23 cellular contexts compared by ENCODE assay signal in the genomic region with DNA sequence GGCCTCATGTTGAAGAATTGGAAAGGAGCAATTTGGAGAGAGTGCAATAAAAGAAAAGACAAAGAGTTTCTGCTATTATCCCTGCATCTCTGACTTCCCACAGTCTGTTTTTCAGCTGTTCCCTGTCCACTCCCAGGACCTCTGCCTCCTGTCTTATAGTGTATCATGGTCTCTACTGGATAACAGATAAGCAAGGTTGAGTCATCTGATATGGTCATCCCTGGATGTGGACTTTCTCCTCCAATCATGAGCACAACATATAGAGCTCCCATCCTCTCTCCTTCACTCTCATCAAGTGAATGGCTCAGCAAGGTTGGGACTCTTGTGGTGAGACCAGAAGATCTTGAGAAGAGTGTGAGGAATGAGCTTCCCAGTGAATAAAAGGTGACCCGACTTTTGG.
DNase-seq lines count a peak whose midpoint lies in the region; ATAC-seq, FAIRE-seq and TF ChIP-seq lines count a peak whose summit lies in the region.
"Had no signal": no experiment of that assay in that cellular context is flagged by ENCODE, and none has a peak within 500 bp of the region (broad histone marks: within the 10 kb centered on the region; RNA-seq: fewer than 3 reads in every experiment).

No MANE protein-coding gene starts in this region.

- H2BK15ac ChIP-seq in IMR-90 (ENCODE audit: low read depth, low read length) = no peak overlapping the region

- H2AK9ac ChIP-seq in IMR-90 (replicated peaks; ENCODE audit: low read depth, low read length, poor library complexity) = no peak overlapping the region

- no peak overlapping the region for H3K14ac ChIP-seq in IMR-90 (replicated peaks; ENCODE audit: low read depth, low read length)

- H2BK5ac ChIP-seq in IMR-90 (ENCODE audit: low read depth, low read length, poor library complexity, severe bottlenecking) = no peak overlapping the region

- TF ChIP-seq POLR2A in IMR-90 (IDR thresholded peaks at IDR 0.05; ENCODE audit: low read depth, low read length) = no peak

- H4K20me1 ChIP-seq in IMR-90 (ENCODE audit: insufficient read depth, low read length) = no peaks in the 10 kb centered on the region
- H4K20me1 ChIP-seq: BLaER1 treated with 17β-estradiol and CSF1 and Interleukin-3, amounts not matched to agents 10 nM and 100 nM had no signal

- no peaks in the 10 kb centered on the region; a peak in 1 of 4 replicates for H3K79me1 ChIP-seq in IMR-90 (ENCODE audit: low read depth in 1 of 2, low read length in 2 of 2)

- H3K4me2 ChIP-seq in IMR-90 (ENCODE audit: low read depth, low read length) = no peak overlapping the region
- H3K4me2 ChIP-seq: BLaER1 treated with 17β-estradiol and CSF1 and Interleukin-3, amounts not matched to agents 10 nM and 100 nM had no signal

- H2AK5ac ChIP-seq in IMR-90 (ENCODE audit: low read depth, low read length) = no peak overlapping the region

- no peak overlapping the region for H4K8ac ChIP-seq in IMR-90 (ENCODE audit: low read depth in 2 of 2, low read length in 2 of 2)

- no TSS peak for BruUV-seq in IMR-90 (replicated peaks; lab: Mats Ljungman, UMichigan)

- no peak overlapping the region for H3K9ac ChIP-seq in IMR-90 (ENCODE audit: low read depth, low read length)
- H3K9ac ChIP-seq: BLaER1 treated with 17β-estradiol and CSF1 and Interleukin-3, amounts not matched to agents 10 nM and 100 nM had no signal

- H3K9me1 ChIP-seq in IMR-90 (ENCODE audit: insufficient read depth, low read length) = no peaks in the 10 kb centered on the region

- CTCF ChIA-PET in IMR-90 (lab: Yijun Ruan, JAX) = interaction anchor here (1.3 kb wide), 1 partner anchor 11 kb away, joined by 3 read pairs; no protein-coding TSS in a partner anchor

- FAIRE-seq in RCC 7860 (lab: Jason Lieb, UNC) (no peak), small intestine (lab: Jason Lieb, UNC) (no peak)
- FAIRE-seq: A204.1, D721Med, G401.6, GM12891, GM19239 had no signal

- intact Hi-C loops in IMR-90 (cut with micrococcal nuclease) (no loop called here), left colon (cut with DNase I, micrococcal nuclease) (no loop called here)

- peaks cover under 1% of the 10 kb centered on the region; the same call in 1 of the 2 replicates for H3K4me1 ChIP-seq in IMR-90 (ENCODE audit: control insufficient read depth, insufficient read depth, low read length)
- H3K4me1 ChIP-seq in small intestine (ENCODE audit: control insufficient read depth in 2 of 2, insufficient read depth in 1 of 2, low read depth in 1 of 2, low read length in 1 of 2) = no peaks in the 10 kb centered on the region
- H3K4me1 ChIP-seq: BLaER1 treated with 17β-estradiol and CSF1 and Interleukin-3, amounts not matched to agents 10 nM and 100 nM had no signal

- no peak overlapping the region for H3K23ac ChIP-seq in IMR-90 (ENCODE audit: low read depth, low read length)

- H4K91ac ChIP-seq in IMR-90 (ENCODE audit: insufficient read depth, low read depth, low read length) = no peak overlapping the region

- H2AFZ ChIP-seq in IMR-90 (replicated peaks; ENCODE audit: low read length, poor library complexity) = no peak overlapping the region

- H3K56ac ChIP-seq in IMR-90 (ENCODE audit: extremely low read depth, insufficient read depth, low read length) = no peak overlapping the region

- no peak overlapping the region for H3K4ac ChIP-seq in IMR-90 (ENCODE audit: low read depth, low read length)

- no peak for TF ChIP-seq RAD21 in IMR-90 (IDR thresholded peaks at IDR 0.05; ENCODE audit: low read length)

- POLR2A ChIA-PET in IMR-90 (lab: Charles Lee; ENCODE audit: unreplicated experiment) = no interaction called here

- H3K9me3 ChIP-seq in IMR-90 (ENCODE audit: control insufficient read depth, insufficient read depth, low read length) (no peaks in the 10 kb centered on the region), small intestine (ENCODE audit: control insufficient read depth, low read depth) (no peaks in the 10 kb centered on the region)
- H3K9me3 ChIP-seq: Caco-2 had no signal

- no peak overlapping the region for H3K18ac ChIP-seq in IMR-90 (ENCODE audit: low read depth, low read length)

- DNase-seq in IMR-90 = peak; percentile 22
- DNase-seq in RCC 7860 (ENCODE audit: low spot score) = peak; percentile 29
- no peak for DNase-seq in left colon
- DNase-seq in small intestine = peak; percentile 79
- DNase-seq in stimulated activated naive CD8-positive, alpha-beta T cell treated with anti-CD3 and anti-CD28 coated beads, Interleukin-15, Interleukin-2, amounts not matched to agents 100 U/mL and 50 U/mL, for 24 hours = no peak
- DNase-seq in UCSD-AML1 (lab: John Stamatoyannopoulos, UW; ENCODE audit: unreplicated experiment) = no peak
- DNase-seq in hepatic stellate cell (ENCODE audit: low spot score) = no peak
- DNase-seq: 8988T; AML-193; Caco-2; Calu3; CD4-positive, alpha-beta T cell; CD8-positive, alpha-beta T cell; DMS79 treated with DMSO at 0.1 percent for 48 hours; GF-D8 had no signal

- no peak for TF ChIP-seq CTCF in IMR-90 (conservative IDR thresholded peaks at IDR 0.05; ENCODE audit: low read depth, low read length)

- no peak overlapping the region for H2BK120ac ChIP-seq in IMR-90 (ENCODE audit: low read depth, low read length)

- H3K4me3 ChIP-seq in IMR-90 (ENCODE audit: insufficient read depth, low read depth, low read length) = no peak overlapping the region
- H3K4me3 ChIP-seq in small intestine (ENCODE audit: low read depth in 1 of 2, low read length in 2 of 2) = no peak overlapping the region
- H3K4me3 ChIP-seq: BLaER1 treated with 17β-estradiol and CSF1 and Interleukin-3, amounts not matched to agents 10 nM and 100 nM had no signal

- no peak overlapping the region for H2BK20ac ChIP-seq in IMR-90 (ENCODE audit: low read depth, low read length)

- H3K27ac ChIP-seq in IMR-90 (ENCODE audit: insufficient read depth, low read length) (no peak overlapping the region), small intestine (ENCODE audit: low read depth in 1 of 2, low read length in 1 of 2) (no peak overlapping the region)
- H3K27ac ChIP-seq: BLaER1 treated with 17β-estradiol and CSF1 and Interleukin-3, amounts not matched to agents 10 nM and 100 nM; C4-2B had no signal

- H3K27me3 ChIP-seq in IMR-90 (ENCODE audit: control insufficient read depth, insufficient read depth, low read length) (no peaks in the 10 kb centered on the region), small intestine (ENCODE audit: control insufficient read depth in 2 of 2, insufficient read depth in 2 of 2, low read length in 2 of 2) (no peaks in the 10 kb centered on the region)
- H3K27me3 ChIP-seq: BLaER1 treated with 17β-estradiol and CSF1 and Interleukin-3, amounts not matched to agents 10 nM and 100 nM had no signal

- no peak for ATAC-seq in IMR-90 (ENCODE audit: low read depth)
- ATAC-seq in left colon = peak; percentile 88
- no peak for ATAC-seq in stimulated activated naive CD8-positive, alpha-beta T cell treated with anti-CD3 and anti-CD28 coated beads, Interleukin-15, Interleukin-2, amounts not matched to agents 100 U/mL and 50 U/mL, for 24 hours
- no peak for ATAC-seq in HG03095 (IDR thresholded peaks at IDR 0.05; ENCODE audit: unreplicated experiment)
- ATAC-seq: CD8-positive, alpha-beta T cell had no signal

- 100% methylated on average over 1 of the region's 1 CpG; no CpG with 5 or more reads in 1 of the 2 experiments for WGBS in IMR-90 (ENCODE audit: extremely low coverage in 2 of 2, insufficient read length in 1 of 2), 2 experiments
- WGBS in small intestine, 3 donors = 72 to 95% (median 93%) methylated on average over 1 of the region's 1 CpG

- H4K5ac ChIP-seq in IMR-90 (ENCODE audit: low read depth, low read length) = no peak overlapping the region

- H3K36me3 ChIP-seq in IMR-90 (ENCODE audit: control insufficient read depth, insufficient read depth, low read length) (no peaks in the 10 kb centered on the region), small intestine (ENCODE audit: control insufficient read depth in 2 of 2, insufficient read depth in 2 of 2, low read length in 2 of 2) (no peaks in the 10 kb centered on the region)
- H3K36me3 ChIP-seq: BLaER1 treated with 17β-estradiol and CSF1 and Interleukin-3, amounts not matched to agents 10 nM and 100 nM had no signal

- in situ Hi-C loops in IMR-90 (cut with MboI; ENCODE audit: low sequenced_read_pairs) = no loop called here

- dilution Hi-C loops in IMR-90 (cut with HindIII; ENCODE audit: low sequenced_read_pairs, unreplicated experiment) = no loop called here

TF ChIP-seq in IMR-90, 13 proteins besides CTCF, POLR2A, EP300 and RAD21 (continues in another document):
- TF ChIP-seq FOS (IDR thresholded peaks at IDR 0.05; ENCODE audit: low read depth, low read length) (no peak), MAFK (IDR thresholded peaks at IDR 0.05; ENCODE audit: low read depth, low read length) (no peak), RCOR1 (IDR thresholded peaks at IDR 0.05; ENCODE audit: insufficient replicate concordance, low read length) (no peak), MAZ (IDR thresholded peaks at IDR 0.05; ENCODE audit: borderline replicate concordance, low read depth, low read length) (no peak), NFE2L2 (IDR thresholded peaks at IDR 0.05; ENCODE audit: low read depth, low read length) (no peak), BHLHE40 (IDR thresholded peaks at IDR 0.05; ENCODE audit: low read depth, low read length) (no peak), MXI1 (IDR thresholded peaks at IDR 0.05; ENCODE audit: borderline replicate concordance, low read depth, low read length) (no peak), CEBPB (IDR thresholded peaks at IDR 0.05; ENCODE audit: low read depth, low read length) (no peak), CHD1 (IDR thresholded peaks at IDR 0.05; ENCODE audit: low read depth, low read length) (no peak), USF2 (IDR thresholded peaks at IDR 0.05; ENCODE audit: low read depth, low read length) (no peak), ELK1 (IDR thresholded peaks at IDR 0.05; ENCODE audit: borderline replicate concordance, low read depth, low read length) (no peak), SMC3 (IDR thresholded peaks at IDR 0.05; ENCODE audit: low read depth, low read length) (no peak)

Comparison
In these comparisons a context has a peak if more than half of its experiments do, and no peak if none do; other contexts are left out.
1. DNase-seq: peak in IMR-90 (single experiment), RCC 7860 (single experiment) and small intestine (single experiment); none in left colon (0 of 2), stimulated activated naive CD8-positive, alpha-beta T cell treated with anti-CD3 and anti-CD28 coated beads, Interleukin-15, Interleukin-2, amounts not matched to agents 100 U/mL and 50 U/mL, for 24 hours (single experiment), UCSD-AML1 (single experiment) and hepatic stellate cell (single experiment).